2 cellular contexts compared by ENCODE assay signal in genomic region chr2:120686511-120687168, GRCh38.
TF ChIP-seq lines count a peak whose summit lies in the region.

No MANE protein-coding gene starts in this region.

TF ChIP-seq in WTC11, 78 proteins besides CTCF, POLR2A, EP300 and RAD21:
- TF ChIP-seq ELF4 (CRISPR knock-in tag; IDR thresholded peaks at IDR 0.05; ENCODE audit: low read depth) (no peak), ZNF425 (CRISPR knock-in tag; conservative IDR thresholded peaks at IDR 0.05) (no peak), FOXP4 (CRISPR knock-in tag; IDR thresholded peaks at IDR 0.05) (no peak), TCF7 (CRISPR knock-in tag; IDR thresholded peaks at IDR 0.05; ENCODE audit: low read depth) (no peak), ZNF281 (CRISPR knock-in tag; IDR thresholded peaks at IDR 0.05) (no peak), MXD4 (CRISPR knock-in tag; IDR thresholded peaks at IDR 0.05; ENCODE audit: borderline replicate concordance) (no peak), ERG (CRISPR knock-in tag; IDR thresholded peaks at IDR 0.05) (no peak), E2F5 (CRISPR knock-in tag; IDR thresholded peaks at IDR 0.05) (no peak), NFYB (CRISPR knock-in tag; conservative IDR thresholded peaks at IDR 0.05; ENCODE audit: low read depth) (no peak), IRF1 (CRISPR knock-in tag; IDR thresholded peaks at IDR 0.05) (no peak), SMAD3 (CRISPR knock-in tag; IDR thresholded peaks at IDR 0.05; ENCODE audit: borderline replicate concordance) (no peak), ZMAT4 (CRISPR knock-in tag; IDR thresholded peaks at IDR 0.05) (no peak), JUN (CRISPR knock-in tag; IDR thresholded peaks at IDR 0.05) (no peak), ZNF396 (CRISPR knock-in tag; IDR thresholded peaks at IDR 0.05; ENCODE audit: borderline replicate concordance) (no peak), TEAD1 (CRISPR knock-in tag; IDR thresholded peaks at IDR 0.05) (no peak)

TF ChIP-seq in HepG2, 621 proteins besides CTCF, POLR2A, EP300 and RAD21:
- TF ChIP-seq ZNF776 (CRISPR knock-in tag; IDR thresholded peaks at IDR 0.05), result no peak
- TF ChIP-seq HOXA3 (CRISPR knock-in tag; IDR thresholded peaks at IDR 0.05), result no peak
- TF ChIP-seq BCL6 (CRISPR knock-in tag; IDR thresholded peaks at IDR 0.05), result no peak
- TF ChIP-seq NFATC3 (CRISPR knock-in tag; IDR thresholded peaks at IDR 0.05), result no peak
- TF ChIP-seq XBP1 (CRISPR knock-in tag; IDR thresholded peaks at IDR 0.05), result no peak
- TF ChIP-seq ZNF382 (CRISPR knock-in tag; IDR thresholded peaks at IDR 0.05; ENCODE audit: borderline replicate concordance), result no peak
- TF ChIP-seq ATF6 (CRISPR knock-in tag; conservative IDR thresholded peaks at IDR 0.05), result no peak
- TF ChIP-seq ZNF510 (CRISPR knock-in tag; IDR thresholded peaks at IDR 0.05; ENCODE audit: low read depth), result no peak
- no peak for TF ChIP-seq JARID2 (CRISPR knock-in tag; IDR thresholded peaks at IDR 0.05; ENCODE audit: insufficient replicate concordance)
- no peak for TF ChIP-seq ZNF567 (CRISPR knock-in tag; IDR thresholded peaks at IDR 0.05; ENCODE audit: borderline replicate concordance)
- TF ChIP-seq TGIF2 (CRISPR knock-in tag; IDR thresholded peaks at IDR 0.05), result no peak
- no peak for TF ChIP-seq MYC (CRISPR knock-in tag; IDR thresholded peaks at IDR 0.05; ENCODE audit: borderline replicate concordance)
TF ChIP-seq in HepG2: peak in this region for 0.
